20 cellular contexts compared by ENCODE assay signal in the genomic region with DNA sequence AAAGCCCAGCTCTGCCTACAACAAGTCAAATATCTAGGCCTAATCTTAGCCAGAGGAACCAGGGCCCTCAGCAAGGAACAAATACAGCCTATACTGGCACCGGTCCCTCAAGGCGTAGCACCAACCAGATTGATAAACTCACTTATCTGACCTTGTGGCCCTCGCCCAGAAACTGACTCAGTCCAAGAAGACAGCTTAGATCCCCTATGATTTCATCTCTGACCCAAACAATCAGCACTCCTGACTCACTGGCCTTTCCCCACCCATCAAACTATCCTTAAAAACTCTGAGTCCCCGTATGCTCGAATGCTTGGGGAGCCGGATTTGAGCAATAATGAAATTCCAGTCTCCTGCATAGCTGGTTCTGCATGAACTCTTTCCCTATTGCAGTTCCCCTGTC. TPM values are rescaled to one million over a fixed set of nuclear protein-coding genes. Genes with fewer than 3 reads are reported as not detected.
A peak's percentile ranks its signal among the peaks of the same experiment; 100 is the strongest.
DNase-seq lines count a peak whose midpoint lies in the region; ATAC-seq, FAIRE-seq and TF ChIP-seq lines count a peak whose summit lies in the region.
"Had no signal": no experiment of that assay in that cellular context is flagged by ENCODE, and none has a peak within 500 bp of the region (broad histone marks: within the 10 kb centered on the region; RNA-seq: fewer than 3 reads in every experiment).

No MANE protein-coding gene starts in this region.

- no peak overlapping the region for H3K4me3 ChIP-seq in bronchial epithelial cell (ENCODE audit: low read depth, low read length)
- H3K4me3 ChIP-seq in naive thymus-derived CD4-positive, alpha-beta T cell (ENCODE audit: low read length) = no peak overlapping the region
- H3K4me3 ChIP-seq: colonic mucosa, heart right ventricle, K562, vagina had no signal

- intact Hi-C loops in CD4-positive, alpha-beta T cell (cut with DNase I, micrococcal nuclease) = no loop called here
- intact Hi-C loops in naive thymus-derived CD4-positive, alpha-beta T cell (cut with micrococcal nuclease) = loop anchor here in 1 of 2 donors (5.0 kb wide), 4 partner anchors 96 to 1274 kb away; partner anchors contain the start of gene PDIA3

- no peaks in the 10 kb centered on the region for H3K36me3 Mint-ChIP-seq in CD4-positive, alpha-beta T cell (ENCODE audit: low read depth)
- H3K36me3 Mint-ChIP-seq in naive thymus-derived CD4-positive, alpha-beta T cell = peaks cover 0 to 2% (median 0%) of the 10 kb centered on the region in 5 donors

- peaks cover 22% of the 10 kb centered on the region for H3K4me1 Mint-ChIP-seq in CD4-positive, alpha-beta T cell (ENCODE audit: low read depth)
- H3K4me1 Mint-ChIP-seq in naive thymus-derived CD4-positive, alpha-beta T cell = peaks cover 12 to 32% (median 17%) of the 10 kb centered on the region in 7 donors

- H3K27ac ChIP-seq in CD4-positive, alpha-beta T cell (ENCODE audit: low read depth, low read length) = no peak overlapping the region
- H3K27ac ChIP-seq in naive thymus-derived CD4-positive, alpha-beta T cell (ENCODE audit: low read depth, low read length) = no peak overlapping the region
- H3K27ac ChIP-seq: colonic mucosa, heart right ventricle, vagina had no signal

- H3K4me1 ChIP-seq in naive thymus-derived CD4-positive, alpha-beta T cell (ENCODE audit: control insufficient read depth in 2 of 2, insufficient read depth in 2 of 2, low read length in 2 of 2) = peaks cover 8 to 10% of the 10 kb centered on the region in 2 donors

- no peak for ATAC-seq in CD4-positive, alpha-beta T cell (ENCODE audit: poor library complexity)
- ATAC-seq in naive thymus-derived CD4-positive, alpha-beta T cell = no peak
- ATAC-seq in stimulated activated naive CD8-positive, alpha-beta T cell treated with anti-CD3 and anti-CD28 coated beads, Interleukin-15, Interleukin-2, amounts not matched to agents 100 U/mL and 50 U/mL, for 24 hours = no peak
- no peak for ATAC-seq in HG02852 (IDR thresholded peaks at IDR 0.05; ENCODE audit: unreplicated experiment)
- ATAC-seq: heart right ventricle; K562; stimulated activated naive CD8-positive, alpha-beta T cell treated with anti-CD3 and anti-CD28 coated beads, Interleukin-15, amount 100 ng/mL, for 72 hours had no signal

- H3K9me3 ChIP-seq in CD4-positive, alpha-beta T cell (ENCODE audit: control insufficient read depth, low read length) = no peaks in the 10 kb centered on the region
- no peaks in the 10 kb centered on the region for H3K9me3 ChIP-seq in naive thymus-derived CD4-positive, alpha-beta T cell (ENCODE audit: control insufficient read depth in 2 of 3, low read length in 3 of 3)
- H3K9me3 ChIP-seq: colonic mucosa, vagina had no signal

- FAIRE-seq in bronchial epithelial cell (lab: Jason Lieb, UNC) = no peak
- FAIRE-seq: K562, kidney had no signal

- POLR2A ChIA-PET in CD4-positive, alpha-beta T cell (lab: Charles Lee) = no interaction called here
- POLR2A ChIA-PET in naive thymus-derived CD4-positive, alpha-beta T cell (lab: Charles Lee) = interaction anchor here (0.6 kb wide), 1 partner anchor 173 kb away, joined by 3 read pairs; no protein-coding TSS in a partner anchor

- CTCF ChIA-PET in CD4-positive, alpha-beta T cell (lab: Charles Lee) = interaction anchor here (0.6 kb wide), 1 partner anchor 450 kb away, joined by 3 read pairs; no protein-coding TSS in a partner anchor
- CTCF ChIA-PET in naive thymus-derived CD4-positive, alpha-beta T cell (lab: Charles Lee) = no interaction called here

- TF ChIP-seq CTCF in CD4-positive, alpha-beta T cell (IDR thresholded peaks at IDR 0.05) = no peak
- TF ChIP-seq CTCF in bronchial epithelial cell (IDR thresholded peaks at IDR 0.05; ENCODE audit: insufficient read depth, low read length, severe bottlenecking) = no peak

- H3K9me3 Mint-ChIP-seq in CD4-positive, alpha-beta T cell = no peaks in the 10 kb centered on the region
- peaks cover 0 to 4% (median 0%) of the 10 kb centered on the region in 11 donors for H3K9me3 Mint-ChIP-seq in naive thymus-derived CD4-positive, alpha-beta T cell
- H3K9me3 Mint-ChIP-seq: stimulated activated naive CD8-positive, alpha-beta T cell treated with anti-CD3 and anti-CD28 coated beads, Interleukin-15, amount 100 ng/mL, for 72 hours had no signal

- H3K4me3 Mint-ChIP-seq in CD4-positive, alpha-beta T cell = peak overlapping the region; percentile 87
- peak overlapping the region in 8 of 10 donors; percentile 45 to 87 (median 55) for H3K4me3 Mint-ChIP-seq in naive thymus-derived CD4-positive, alpha-beta T cell
- H3K4me3 Mint-ChIP-seq: stimulated activated naive CD8-positive, alpha-beta T cell treated with anti-CD3 and anti-CD28 coated beads, Interleukin-15, amount 100 ng/mL, for 72 hours had no signal

- peaks cover 34% of the 10 kb centered on the region for H3K27me3 Mint-ChIP-seq in CD4-positive, alpha-beta T cell
- peaks cover 17 to 46% (median 27%) of the 10 kb centered on the region in 5 donors for H3K27me3 Mint-ChIP-seq in naive thymus-derived CD4-positive, alpha-beta T cell

- no peak for DNase-seq in CD4-positive, alpha-beta T cell
- peak; percentile 58 for DNase-seq in NCI-H226
- DNase-seq in bronchial epithelial cell (ENCODE audit: low read depth) = peak; percentile 79
- DNase-seq in naive thymus-derived CD4-positive, alpha-beta T cell = no peak
- DNase-seq in stimulated activated naive CD8-positive, alpha-beta T cell treated with anti-CD3 and anti-CD28 coated beads, Interleukin-15, Interleukin-2, amounts not matched to agents 100 U/mL and 50 U/mL, for 24 hours = no peak
- no peak for DNase-seq in SKM-1 (lab: John Stamatoyannopoulos, UW; ENCODE audit: unreplicated experiment)
- DNase-seq in activated CD8-positive, alpha-beta memory T cell treated with anti-CD3 and anti-CD28 coated beads for 24 hours = no peak
- DNase-seq: activated CD4-positive, alpha-beta T cell treated with anti-CD3 and anti-CD28 coated beads, Interleukin-2, amount 50 U/mL, for 48 hours; aorta; colonic mucosa; heart right ventricle; kidney; NCI-H1092; NCI-H2171 treated with DMSO at 0.1 percent for 48 hours; Right ventricle myocardium superior; stimulated activated CD4-positive, alpha-beta T cell treated with anti-CD3 and anti-CD28 coated beads, Interleukin-12 subunit alpha, Interleukin-12 subunit beta, amount 100 ng/mL, for 4 hours; stimulated activated naive CD8-positive, alpha-beta T cell treated with anti-CD3 and anti-CD28 coated beads, Interleukin-15, amount 100 ng/mL, for 72 hours had no signal

- no peaks in the 10 kb centered on the region for H3K36me3 ChIP-seq in bronchial epithelial cell (ENCODE audit: control insufficient read depth, insufficient read depth, low read length)
- H3K36me3 ChIP-seq in naive thymus-derived CD4-positive, alpha-beta T cell (ENCODE audit: control insufficient read depth in 2 of 3, insufficient read depth in 3 of 3, low read length in 3 of 3) = no peaks in the 10 kb centered on the region
- H3K36me3 ChIP-seq: colonic mucosa, heart right ventricle, vagina had no signal

- no peak overlapping the region for H3K27ac Mint-ChIP-seq in CD4-positive, alpha-beta T cell
- H3K27ac Mint-ChIP-seq in naive thymus-derived CD4-positive, alpha-beta T cell = peak overlapping the region in 1 of 9 donors; percentile 59
- H3K27ac Mint-ChIP-seq: stimulated activated naive CD8-positive, alpha-beta T cell treated with anti-CD3 and anti-CD28 coated beads, Interleukin-15, amount 100 ng/mL, for 72 hours had no signal

- H3K27me3 ChIP-seq in CD4-positive, alpha-beta T cell (ENCODE audit: control insufficient read depth, insufficient read depth, low read length) = no peaks in the 10 kb centered on the region
- no peaks in the 10 kb centered on the region for H3K27me3 ChIP-seq in bronchial epithelial cell (ENCODE audit: control insufficient read depth, insufficient read depth, low read length)
- no peaks in the 10 kb centered on the region for H3K27me3 ChIP-seq in naive thymus-derived CD4-positive, alpha-beta T cell (ENCODE audit: control insufficient read depth in 2 of 2, insufficient read depth in 2 of 2, low read length in 2 of 2)
- H3K27me3 ChIP-seq: colonic mucosa, vagina had no signal

RNA-seq across cellular contexts. Expression of gene SORD, which starts 1.7 kb away (rescaled TPM):
- total RNA-seq in CD4-positive, alpha-beta T cell = 1 to 10 TPM; 1.7 to 1.8 TPM
- total RNA-seq in bronchial epithelial cell = 11.3 and 23.2 TPM in 2 replicates
- total RNA-seq in naive thymus-derived CD4-positive, alpha-beta T cell = 1 to 10 TPM; 2.7 to 7.8 (median 6.4) TPM
- polyA plus RNA-seq in naive thymus-derived CD4-positive, alpha-beta T cell = 1 to 10 TPM; 6.5 to 7.1 TPM

Comparison
In these comparisons a context has a peak if more than half of its experiments do, and no peak if none do; other contexts are left out.
1. DNase-seq: peak in NCI-H226 (single experiment) and bronchial epithelial cell (single experiment); none in CD4-positive, alpha-beta T cell (0 of 10), naive thymus-derived CD4-positive, alpha-beta T cell (0 of 9), stimulated activated naive CD8-positive, alpha-beta T cell treated with anti-CD3 and anti-CD28 coated beads, Interleukin-15, Interleukin-2, amounts not matched to agents 100 U/mL and 50 U/mL, for 24 hours (single experiment), SKM-1 (single experiment) and activated CD8-positive, alpha-beta memory T cell treated with anti-CD3 and anti-CD28 coated beads for 24 hours (single experiment).